Comparison of ENCODE assay signal across 1 cellular context in the genomic region with DNA sequence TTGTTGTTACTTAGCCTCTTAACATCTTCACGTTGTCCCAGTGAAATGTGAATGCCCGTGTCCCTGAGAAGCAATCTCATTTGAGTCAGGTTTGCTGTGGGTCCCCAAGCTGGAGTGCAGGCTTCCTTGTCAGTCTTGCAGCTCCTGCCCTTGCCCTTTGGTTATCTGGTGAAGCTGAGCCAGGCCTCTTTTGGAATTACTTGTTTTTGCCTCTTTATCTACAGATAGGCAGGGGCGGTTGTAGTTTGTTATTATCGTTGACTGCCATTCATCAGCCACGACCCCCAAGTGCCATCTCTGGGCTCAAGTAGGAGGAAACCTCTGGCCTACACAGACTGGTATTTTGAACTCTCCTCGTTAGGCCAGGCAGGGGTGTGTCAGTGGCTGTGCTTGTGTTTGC.
TF ChIP-seq lines count a peak whose summit lies in the region.

No MANE protein-coding gene starts in this region.

TF ChIP-seq in GM12878, 131 proteins besides CTCF, POLR2A, EP300 and RAD21:
- TF ChIP-seq EGR1 (IDR thresholded peaks at IDR 0.05; ENCODE audit: borderline replicate concordance in 1 of 2, low read depth in 2 of 2, low read length in 2 of 2) (no peak), ZZZ3 (IDR thresholded peaks at IDR 0.05; ENCODE audit: control insufficient read depth, insufficient read length, low read depth) (no peak), ZNF384 (IDR thresholded peaks at IDR 0.05; ENCODE audit: borderline replicate concordance, low read depth, low read length) (no peak), FOXK2 (IDR thresholded peaks at IDR 0.05) (no peak), MYC (IDR thresholded peaks at IDR 0.05; ENCODE audit: insufficient read depth, insufficient read length, insufficient replicate concordance, low read length, severe bottlenecking) (no peak), EZH2 (IDR thresholded peaks at IDR 0.05; ENCODE audit: borderline replicate concordance, control insufficient read depth, low read depth, low read length) (no peak), KDM1A (IDR thresholded peaks at IDR 0.05; ENCODE audit: borderline replicate concordance) (no peak), LARP7 (IDR thresholded peaks at IDR 0.05) (no peak), ZSCAN29 (IDR thresholded peaks at IDR 0.05) (no peak)
TF ChIP-seq in GM12878: peak in this region for 0.
